ENCODE assay signal across 17 cellular contexts in the genomic region with DNA sequence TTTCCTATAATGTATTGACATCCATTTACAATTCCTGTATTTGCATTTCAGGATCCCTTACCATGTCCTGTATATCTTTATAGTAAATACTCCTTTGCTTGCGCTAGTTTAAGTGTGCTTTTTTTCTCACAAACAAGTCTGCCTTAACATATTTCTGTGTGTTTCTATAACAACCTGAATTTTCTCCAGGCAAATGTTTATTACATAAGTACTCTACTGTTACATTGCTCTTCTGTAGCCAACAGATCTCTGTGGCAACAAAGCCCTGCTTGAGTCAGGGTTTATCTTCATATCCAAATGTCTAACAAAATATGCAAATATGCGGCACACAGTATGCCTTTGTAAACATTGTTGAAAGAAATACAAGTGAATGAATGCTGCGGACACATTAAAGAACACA.
"Had no signal": no experiment of that assay in that cellular context is flagged by ENCODE, and none has a peak within 500 bp of the region (broad histone marks: within the 10 kb centered on the region; RNA-seq: fewer than 3 reads in every experiment).

No MANE protein-coding gene starts in this region.

- H3K27ac ChIP-seq: ascending aorta, lower lobe of right lung, spleen, thyroid gland had no signal

- H3K4me3 ChIP-seq: ascending aorta, lower lobe of right lung, spleen, thyroid gland had no signal

- H3K4me1 ChIP-seq: ascending aorta, lower lobe of right lung, spleen, thyroid gland had no signal

- ATAC-seq: activated CD8-positive, alpha-beta T cell treated with anti-CD3 and anti-CD28 coated beads, Interleukin-2, amount 10 ng/mL, durations not matched to agents 7 days and 5 days; activated naive CD8-positive, alpha-beta T cell treated with anti-CD3 and anti-CD28 coated beads, Interleukin-2, amount 50 U/mL, for 24 hours; activated T-cell treated with anti-CD3 and anti-CD28 coated beads, Interleukin-2, amount 50 U/mL, for 4 hours; lower lobe of right lung; natural killer cell treated with Interleukin-12 subunit alpha and Interleukin-12 subunit beta and Interleukin-15 and Interleukin-18, amount 100 ng/mL, for 72 hours; sciatic nerve; stimulated activated memory B cell treated with anti-CD40 and anti-IgM and Interleukin-4, amounts not matched to agents 10 μg/mL and 1 μg/mL and 100 μg/mL, for 72 hours had no signal

- DNase-seq: activated CD4-positive, alpha-beta T cell treated with anti-CD3 and anti-CD28 coated beads, Interleukin-2, amount 10 ng/mL, durations not matched to agents 24 days and 14 days; activated CD4-positive, CD25-positive, alpha-beta regulatory T cell; activated CD8-positive, alpha-beta T cell treated with anti-CD3 and anti-CD28 coated beads, Interleukin-2, amount 10 ng/mL, durations not matched to agents 7 days and 5 days; activated naive CD4-positive, alpha-beta T cell treated with anti-CD3 and anti-CD28 coated beads for 36 hours; activated naive CD8-positive, alpha-beta T cell treated with anti-CD3 and anti-CD28 coated beads, Interleukin-2, amount 50 U/mL, for 24 hours; activated T-cell treated with anti-CD3 and anti-CD28 coated beads, Interleukin-2, amount 50 U/mL, for 4 hours; foreskin fibroblast; lower lobe of right lung; spleen; stimulated activated CD4-positive, alpha-beta T cell treated with anti-CD3 and anti-CD28 coated beads, Interleukin-4, amount 100 ng/mL, for 4 hours; T-helper 1 cell; T1000; thyroid gland had no signal

- H3K27me3 ChIP-seq: ascending aorta, spleen, thyroid gland had no signal

- H3K36me3 ChIP-seq: ascending aorta, lower lobe of right lung, spleen, thyroid gland had no signal

- H3K9me3 ChIP-seq: ascending aorta, lower lobe of right lung, thyroid gland had no signal
